16 cellular contexts compared by ENCODE assay signal in the genomic region with DNA sequence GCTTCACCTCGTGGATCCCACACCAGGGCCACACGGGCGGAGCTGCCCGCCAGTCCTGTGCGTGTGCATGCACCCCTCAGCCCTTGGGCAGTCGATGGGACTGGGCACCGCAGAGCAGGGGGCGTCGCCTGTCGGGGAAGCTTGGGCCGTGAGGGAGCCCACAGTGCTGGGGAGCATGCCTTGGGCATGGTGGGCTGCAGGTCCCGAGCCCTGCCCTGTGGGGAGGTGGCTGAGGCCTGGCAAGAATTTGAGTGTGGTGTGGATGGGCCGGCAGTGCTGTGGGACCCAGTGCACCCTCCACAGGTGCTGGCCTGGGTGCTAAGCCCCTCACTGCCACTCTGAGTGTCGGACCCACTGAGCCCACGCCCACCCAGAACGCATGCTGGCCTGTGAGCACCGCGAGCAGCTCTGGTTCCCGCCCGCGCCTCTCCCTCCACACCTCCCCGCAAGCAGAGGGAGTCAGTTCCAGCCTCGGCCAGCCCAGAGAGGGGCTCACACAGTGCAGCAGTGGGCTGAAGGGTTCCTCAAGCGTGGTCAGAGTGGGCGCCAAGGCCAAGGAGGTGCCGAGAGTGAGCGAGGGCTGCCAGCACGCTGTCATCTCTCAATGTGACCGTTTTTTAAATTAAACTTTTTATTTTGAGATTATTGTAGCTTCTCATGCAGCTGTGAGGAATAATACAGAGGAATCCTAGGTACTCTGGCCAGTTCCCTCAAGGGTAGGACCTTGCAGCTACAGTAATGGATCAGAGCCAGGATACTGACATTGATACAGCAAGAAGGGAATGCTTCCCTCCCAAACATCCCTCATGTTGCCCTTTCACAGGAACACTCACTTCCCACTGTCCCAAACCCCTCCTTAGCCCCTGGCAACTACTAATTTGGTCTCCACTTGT.
A peak's percentile ranks its signal among the peaks of the same experiment; 100 is the strongest.
DNase-seq lines count a peak whose midpoint lies in the region; TF ChIP-seq lines count a peak whose summit lies in the region.
"Had no signal": no experiment of that assay in that cellular context is flagged by ENCODE, and none has a peak within 500 bp of the region (broad histone marks: within the 10 kb centered on the region; RNA-seq: fewer than 3 reads in every experiment).

No MANE protein-coding gene starts in this region.

- TF ChIP-seq EP300 in sigmoid colon (IDR thresholded peaks at IDR 0.05), result no peak

- peaks cover 5 to 42% (median 14%) of the 10 kb centered on the region in 4 donors for H3K36me3 ChIP-seq in sigmoid colon

- H3K36me3 Mint-ChIP-seq in activated naive CD4-positive, alpha-beta T cell treated with anti-CD3 and anti-CD28 coated beads, Interleukin-2, amount 10 ng/mL, durations not matched to agents 7 days and 5 days, result peaks cover 25% of the 10 kb centered on the region
- H3K36me3 Mint-ChIP-seq in MCF 10A (ENCODE audit: insufficient read depth, unreplicated experiment), result peaks cover 24% of the 10 kb centered on the region

- BruUV-seq in MCF 10A (replicated peaks; lab: Mats Ljungman, UMichigan), result no TSS peak

- in situ Hi-C loops in G401 (cut with HindIII; ENCODE audit: low sequenced_read_pairs), result no loop called here

- H3K27me3 Mint-ChIP-seq in activated naive CD4-positive, alpha-beta T cell treated with anti-CD3 and anti-CD28 coated beads, Interleukin-2, amount 10 ng/mL, durations not matched to agents 7 days and 5 days, result peaks cover 9% of the 10 kb centered on the region
- no peaks in the 10 kb centered on the region for H3K27me3 Mint-ChIP-seq in MCF 10A (ENCODE audit: insufficient read depth, unreplicated experiment)

- POLR2A ChIA-PET in MCF 10A (lab: Yijun Ruan, JAX), result no interaction called here

- peaks cover 6% of the 10 kb centered on the region for H3K9me3 Mint-ChIP-seq in activated naive CD4-positive, alpha-beta T cell treated with anti-CD3 and anti-CD28 coated beads, Interleukin-2, amount 10 ng/mL, durations not matched to agents 7 days and 5 days
- H3K9me3 Mint-ChIP-seq in MCF 10A (ENCODE audit: unreplicated experiment), result peaks cover 7% of the 10 kb centered on the region

- TF ChIP-seq POLR2A in sigmoid colon (IDR thresholded peaks at IDR 0.05), result no peak

- no peak overlapping the region for H3K4me3 Mint-ChIP-seq in activated naive CD4-positive, alpha-beta T cell treated with anti-CD3 and anti-CD28 coated beads, Interleukin-2, amount 10 ng/mL, durations not matched to agents 7 days and 5 days
- no peak overlapping the region for H3K4me3 Mint-ChIP-seq in MCF 10A (ENCODE audit: unreplicated experiment)
- H3K4me3 Mint-ChIP-seq: GM23338 had no signal

- 94 to 95% methylated on average over 29 of the region's 29 CpGs for WGBS in sigmoid colon, 2 donors

- TF ChIP-seq CTCF in sigmoid colon (IDR thresholded peaks at IDR 0.05) (no peak), MCF 10A (IDR thresholded peaks at IDR 0.05; ENCODE audit: unreplicated experiment) (no peak)

- H3K27me3 ChIP-seq in sigmoid colon, result no peaks in the 10 kb centered on the region
- H3K27me3 ChIP-seq: BLaER1 had no signal

- CTCF ChIA-PET in activated naive CD4-positive, alpha-beta T cell treated with anti-CD3 and anti-CD28 coated beads, Interleukin-2, amount 10 ng/mL, durations not matched to agents 7 days and 5 days (lab: Charles Lee), result no interaction called here
- CTCF ChIA-PET in MCF 10A (lab: Yijun Ruan, JAX), result interaction anchor here (0.5 to 1.9 kb wide), 4 partner anchors 12 to 1022 kb away, joined by 3 to 5 read pairs (median 4); no protein-coding TSS in a partner anchor

- intact Hi-C loops in sigmoid colon (cut with DNase I), result no loop called here
- intact Hi-C loops in MCF 10A (cut with micrococcal nuclease), result no loop called here

- H3K4me1 Mint-ChIP-seq in activated naive CD4-positive, alpha-beta T cell treated with anti-CD3 and anti-CD28 coated beads, Interleukin-2, amount 10 ng/mL, durations not matched to agents 7 days and 5 days, result no peaks in the 10 kb centered on the region
- no peaks in the 10 kb centered on the region for H3K4me1 Mint-ChIP-seq in MCF 10A (ENCODE audit: insufficient read depth, unreplicated experiment)
- H3K4me1 Mint-ChIP-seq: GM23338 had no signal

- no peak overlapping the region for H3K27ac ChIP-seq in sigmoid colon
- H3K27ac ChIP-seq: 22Rv1, BLaER1, PC-9 had no signal

- no peak overlapping the region for H3K4me3 ChIP-seq in sigmoid colon
- H3K4me3 ChIP-seq: BLaER1, GM23338, PC-9 had no signal

- no peak overlapping the region for H3K27ac Mint-ChIP-seq in activated naive CD4-positive, alpha-beta T cell treated with anti-CD3 and anti-CD28 coated beads, Interleukin-2, amount 10 ng/mL, durations not matched to agents 7 days and 5 days
- H3K27ac Mint-ChIP-seq in MCF 10A (ENCODE audit: low read depth, unreplicated experiment), result no peak overlapping the region
- H3K27ac Mint-ChIP-seq: GM23338 had no signal

- no peaks in the 10 kb centered on the region for H3K9me3 ChIP-seq in sigmoid colon

- H3K4me1 ChIP-seq in sigmoid colon, result no peaks in the 10 kb centered on the region

- peak; percentile 11 for DNase-seq in activated naive CD4-positive, alpha-beta T cell treated with anti-CD3 and anti-CD28 coated beads, Interleukin-2, amount 10 ng/mL, durations not matched to agents 7 days and 5 days
- DNase-seq in activated naive CD4-positive, alpha-beta T cell (lab: John Stamatoyannopoulos, UW), result no peak
- peak; percentile 44 for DNase-seq in dermis blood vessel endothelial cell
- DNase-seq in islet precursor cell, result peak; percentile 42
- DNase-seq in sigmoid colon, result peak; percentile 38
- DNase-seq in MCF 10A (ENCODE audit: unreplicated experiment), result no peak
- DNase-seq in NCI-H2107 treated with DMSO at 0.1 percent for 48 hours (lab: John Stamatoyannopoulos, UW; ENCODE audit: unreplicated experiment), result no peak
- no peak for DNase-seq in G401 (ENCODE audit: low spot score)
- DNase-seq: KBM-7, NCI-H1048, NCI-H345, NCI-H526 treated with DMSO at 0.1 percent for 48 hours, PC-9 had no signal

Comparison
In these comparisons a context has a peak if more than half of its experiments do, and no peak if none do; other contexts are left out.
1. DNase-seq: peak in activated naive CD4-positive, alpha-beta T cell treated with anti-CD3 and anti-CD28 coated beads, Interleukin-2, amount 10 ng/mL, durations not matched to agents 7 days and 5 days (single experiment), dermis blood vessel endothelial cell (single experiment), islet precursor cell (single experiment) and sigmoid colon (single experiment); none in activated naive CD4-positive, alpha-beta T cell (0 of 4), MCF 10A (single experiment), NCI-H2107 treated with DMSO at 0.1 percent for 48 hours (single experiment) and G401 (single experiment).